ENCODE assay signal across 2 cellular contexts in the genomic region with DNA sequence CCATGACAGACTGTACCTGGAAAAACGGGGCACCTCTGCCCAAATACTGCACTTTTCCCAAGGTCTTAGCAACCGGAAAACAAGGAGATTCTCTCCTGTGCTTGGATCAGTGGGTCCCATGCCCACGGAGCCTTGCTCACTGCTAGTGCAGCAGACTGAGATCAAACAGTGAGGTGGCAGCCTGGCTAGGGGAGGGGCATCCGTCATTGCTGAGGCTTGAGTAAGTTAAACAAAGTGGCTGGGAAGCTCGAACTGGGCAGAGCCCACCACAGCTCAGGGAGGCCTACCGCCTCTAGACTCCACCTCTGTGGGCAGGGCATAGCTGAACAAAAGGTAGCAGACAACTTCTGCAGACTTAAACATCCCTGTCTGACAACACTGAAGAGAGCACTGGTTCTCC.
DNase-seq lines count a peak whose midpoint lies in the region; ATAC-seq and TF ChIP-seq lines count a peak whose summit lies in the region.
"Not testable (repeated sequence)": the region's sequence is repeated elsewhere in the genome, so short reads cannot be mapped to it uniquely, and the experiment has no call there.

No MANE protein-coding gene starts in this region.

- DNase-seq in chondrocyte (ENCODE audit: low spot score) (peak; percentile 39), Right ventricle myocardium superior (peak; percentile 29)

- not testable (repeated sequence) for H3K4me1 Mint-ChIP-seq in chondrocyte (ENCODE audit: low read depth)

- H3K4me3 Mint-ChIP-seq in chondrocyte (ENCODE audit: unreplicated experiment) = not testable (repeated sequence)

- not testable (repeated sequence) for H3K27ac Mint-ChIP-seq in chondrocyte (ENCODE audit: unreplicated experiment)

- ATAC-seq in Right ventricle myocardium superior (ENCODE audit: poor library complexity) = not testable (repeated sequence)

- H3K36me3 Mint-ChIP-seq in chondrocyte (ENCODE audit: low read depth) = not testable (repeated sequence)

- peaks cover 38% of the 10 kb centered on the region for H3K9me3 Mint-ChIP-seq in chondrocyte (ENCODE audit: low read depth)

- not testable (repeated sequence) for TF ChIP-seq CTCF in chondrocyte (IDR thresholded peaks at IDR 0.05)

- intact Hi-C loops in Right ventricle myocardium superior (cut with DNase I) = not testable (repeated sequence)

- not testable (repeated sequence) for H3K27me3 Mint-ChIP-seq in chondrocyte (ENCODE audit: low read depth)
